Comparison of ENCODE assay signal across 7 cellular contexts in the genomic region with DNA sequence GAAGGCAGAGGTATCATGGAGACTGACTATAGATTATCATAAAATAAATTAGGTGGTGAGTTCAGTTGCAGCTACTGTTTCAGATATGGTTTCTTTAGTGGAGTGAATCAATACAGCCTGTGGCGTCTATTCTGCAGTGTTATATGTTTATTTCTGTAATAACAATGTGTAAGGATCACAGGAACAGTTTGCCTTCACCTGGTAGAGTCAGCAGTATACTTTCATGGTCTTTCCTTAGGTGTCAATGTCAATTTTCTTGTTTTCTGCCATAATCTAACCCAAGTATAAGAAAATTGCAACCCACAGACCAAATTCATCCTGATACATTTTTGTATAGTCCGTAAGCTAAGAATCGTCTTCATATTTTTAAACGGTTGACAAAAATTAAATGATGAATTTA.
"Had no signal": no experiment of that assay in that cellular context is flagged by ENCODE, and none has a peak within 500 bp of the region (broad histone marks: within the 10 kb centered on the region; RNA-seq: fewer than 3 reads in every experiment).

No MANE protein-coding gene starts in this region.

- FAIRE-seq: HepG2, HTR-8/SVneo, K562 had no signal

- H3K4me3 Mint-ChIP-seq: IgD-negative memory B cell had no signal

- H3K27me3 Mint-ChIP-seq: IgD-negative memory B cell had no signal

- DNase-seq: IMR-90, KBM-7 had no signal

- H3K27ac ChIP-seq: HL-60 had no signal

- ATAC-seq: HepG2, K562 had no signal

- H3K4me3 ChIP-seq: K562 had no signal
